ENCODE assay signal across 1 cellular context in genomic region chr2:48442610-48443360, GRCh38.
TF ChIP-seq lines count a peak whose summit lies in the region.

No MANE protein-coding gene starts in this region.

TF ChIP-seq in K562, 482 proteins besides CTCF, POLR2A, EP300 and RAD21:
- TF ChIP-seq NFIC (IDR thresholded peaks at IDR 0.05) (0 out of 2 replicates have a peak, but pooled peaks have one; percentile 16), ARID1B (IDR thresholded peaks at IDR 0.05) (peak; percentile 13; the same call in 1 of the 2 replicates), PBX2 (CRISPR knock-in tag; IDR thresholded peaks at IDR 0.05; ENCODE audit: low read depth) (no peak), PBX2 (tag; conservative IDR thresholded peaks at IDR 0.05; ENCODE audit: low read depth) (peak; percentile 82), CUX1 (CRISPR knock-in tag; IDR thresholded peaks at IDR 0.05) (no peak), CBFA2T3 (IDR thresholded peaks at IDR 0.05) (peak; percentile 60), RBFOX2 (IDR thresholded peaks at IDR 0.05; ENCODE audit: low read depth, low read length) (no peak), MEIS2 (IDR thresholded peaks at IDR 0.05; ENCODE audit: partially characterized antibody) (peak; percentile 80), KDM1A (IDR thresholded peaks at IDR 0.05) (peak; percentile 37 to 45; a peak in 2 of 4 replicates)
